21 cellular contexts compared by ENCODE assay signal in the genomic region with DNA sequence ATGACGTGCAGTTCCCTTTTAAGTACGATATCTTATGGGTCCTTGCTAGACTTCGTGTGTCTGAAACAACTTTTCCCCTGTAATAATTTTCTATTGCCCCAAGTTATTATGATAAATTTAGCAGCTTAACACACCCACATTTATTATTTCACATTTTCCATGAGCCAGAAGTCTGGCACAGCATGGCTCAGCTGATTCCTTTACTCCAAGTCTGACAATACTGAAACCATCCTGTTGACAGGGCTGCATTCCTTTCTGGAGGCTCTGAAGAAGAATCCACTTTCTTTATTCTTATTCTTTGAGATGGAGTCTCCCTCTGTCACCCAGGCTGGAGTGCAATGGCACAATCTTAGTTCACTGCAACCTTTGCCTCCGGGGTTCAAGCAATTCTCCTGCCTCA.
"Had no signal": no experiment of that assay in that cellular context is flagged by ENCODE, and none has a peak within 500 bp of the region (broad histone marks: within the 10 kb centered on the region; RNA-seq: fewer than 3 reads in every experiment).

No MANE protein-coding gene starts in this region.

- ATAC-seq: left lung, right cardiac atrium, upper lobe of right lung had no signal

- H3K36me3 Mint-ChIP-seq: activated naive CD8-positive, alpha-beta T cell treated with anti-CD3 and anti-CD28 coated beads for 36 hours; natural killer cell treated with Interleukin-12 subunit alpha and Interleukin-12 subunit beta and Interleukin-15 and Interleukin-18, amount 100 ng/mL, for 72 hours had no signal

- H3K4me3 Mint-ChIP-seq: activated CD4-positive, alpha-beta T cell treated with anti-CD3 and anti-CD28 coated beads, Interleukin-2, amount 10 ng/mL, durations not matched to agents 7 days and 5 days; activated naive CD8-positive, alpha-beta T cell treated with anti-CD3 and anti-CD28 coated beads for 36 hours; activated T-helper 1 cell treated with anti-CD3 and anti-CD28 coated beads, Interleukin-12 subunit alpha, Interleukin-12 subunit beta, Interleukin-2, Interleukin-4 antibody, amounts not matched to agents 30 ng/mL and 10 ng/mL and 1 ng/mL, durations not matched to agents 14 hours and 24 hours and 36 hours; natural killer cell treated with Interleukin-12 subunit alpha and Interleukin-12 subunit beta and Interleukin-15 and Interleukin-18, amount 100 ng/mL, for 72 hours; stimulated activated naive CD8-positive, alpha-beta T cell treated with anti-CD3 and anti-CD28 coated beads, Interleukin-15, Interleukin-2, amounts not matched to agents 100 ng/mL and 50 ng/mL, for 24 hours; T-helper 2 cell treated with Interferon-gamma antibody and Interleukin-4, amounts not matched to agents 5 μg/mL and 100 μg/mL, for 36 hours had no signal

- H3K36me3 ChIP-seq: left lung, prostate gland, suprapubic skin, upper lobe of right lung had no signal

- H3K27me3 Mint-ChIP-seq: activated naive CD8-positive, alpha-beta T cell treated with anti-CD3 and anti-CD28 coated beads for 36 hours; stimulated activated naive CD8-positive, alpha-beta T cell treated with anti-CD3 and anti-CD28 coated beads, Interleukin-15, Interleukin-2, amounts not matched to agents 100 ng/mL and 50 ng/mL, for 24 hours had no signal

- H3K4me2 ChIP-seq: hepatocyte had no signal

- H3K4me3 ChIP-seq: dorsolateral prefrontal cortex, hepatocyte, left lung, prostate gland, suprapubic skin, upper lobe of right lung had no signal

- H2AFZ ChIP-seq: hepatocyte had no signal

- DNase-seq: activated CD4-positive, alpha-beta T cell treated with anti-CD3 and anti-CD28 coated beads, Interleukin-2, amount 10 ng/mL, durations not matched to agents 7 days and 5 days; activated CD8-positive, alpha-beta memory T cell treated with anti-CD3 and anti-CD28 coated beads for 24 hours; activated naive CD8-positive, alpha-beta T cell treated with anti-CD3 and anti-CD28 coated beads for 36 hours; amygdala; cerebellar nuclear complex; dorsolateral prefrontal cortex; islet precursor cell; left lung; mesenchymal stem cell; nucleus accumbens; right cardiac atrium; small intestine; SW 1271; upper lobe of right lung had no signal

- H3K4me1 ChIP-seq: left lung, prostate gland, upper lobe of right lung had no signal

- H3K4me1 Mint-ChIP-seq: activated CD4-positive, alpha-beta T cell treated with anti-CD3 and anti-CD28 coated beads, Interleukin-2, amount 10 ng/mL, durations not matched to agents 7 days and 5 days; activated naive CD8-positive, alpha-beta T cell treated with anti-CD3 and anti-CD28 coated beads for 36 hours had no signal

- H3K9me3 ChIP-seq: prostate gland, suprapubic skin, upper lobe of right lung had no signal

- FAIRE-seq: small intestine had no signal

- H3K27ac ChIP-seq: dorsolateral prefrontal cortex, hepatocyte, left lung, prostate gland, suprapubic skin, upper lobe of right lung had no signal

- H3K27ac Mint-ChIP-seq: activated CD4-positive, alpha-beta T cell treated with anti-CD3 and anti-CD28 coated beads, Interleukin-2, amount 10 ng/mL, durations not matched to agents 7 days and 5 days; activated naive CD8-positive, alpha-beta T cell treated with anti-CD3 and anti-CD28 coated beads for 36 hours; activated T-helper 1 cell treated with anti-CD3 and anti-CD28 coated beads, Interleukin-12 subunit alpha, Interleukin-12 subunit beta, Interleukin-2, Interleukin-4 antibody, amounts not matched to agents 30 ng/mL and 10 ng/mL and 1 ng/mL, durations not matched to agents 14 hours and 24 hours and 36 hours; natural killer cell treated with Interleukin-12 subunit alpha and Interleukin-12 subunit beta and Interleukin-15 and Interleukin-18, amount 100 ng/mL, for 72 hours; stimulated activated naive CD8-positive, alpha-beta T cell treated with anti-CD3 and anti-CD28 coated beads, Interleukin-15, Interleukin-2, amounts not matched to agents 100 ng/mL and 50 ng/mL, for 24 hours; T-helper 2 cell treated with Interferon-gamma antibody and Interleukin-4, amounts not matched to agents 5 μg/mL and 100 μg/mL, for 36 hours had no signal

- H3K27me3 ChIP-seq: dorsolateral prefrontal cortex, hepatocyte, left lung, suprapubic skin, upper lobe of right lung had no signal

- H3K9me3 Mint-ChIP-seq: activated CD4-positive, alpha-beta T cell treated with anti-CD3 and anti-CD28 coated beads, Interleukin-2, amount 10 ng/mL, durations not matched to agents 7 days and 5 days; activated T-helper 1 cell treated with anti-CD3 and anti-CD28 coated beads, Interleukin-12 subunit alpha, Interleukin-12 subunit beta, Interleukin-2, Interleukin-4 antibody, amounts not matched to agents 30 ng/mL and 10 ng/mL and 1 ng/mL, durations not matched to agents 14 hours and 24 hours and 36 hours; natural killer cell treated with Interleukin-12 subunit alpha and Interleukin-12 subunit beta and Interleukin-15 and Interleukin-18, amount 100 ng/mL, for 72 hours; T-helper 2 cell treated with Interferon-gamma antibody and Interleukin-4, amounts not matched to agents 5 μg/mL and 100 μg/mL, for 36 hours had no signal
